ENCODE assay signal across 26 cellular contexts in the genomic region with DNA sequence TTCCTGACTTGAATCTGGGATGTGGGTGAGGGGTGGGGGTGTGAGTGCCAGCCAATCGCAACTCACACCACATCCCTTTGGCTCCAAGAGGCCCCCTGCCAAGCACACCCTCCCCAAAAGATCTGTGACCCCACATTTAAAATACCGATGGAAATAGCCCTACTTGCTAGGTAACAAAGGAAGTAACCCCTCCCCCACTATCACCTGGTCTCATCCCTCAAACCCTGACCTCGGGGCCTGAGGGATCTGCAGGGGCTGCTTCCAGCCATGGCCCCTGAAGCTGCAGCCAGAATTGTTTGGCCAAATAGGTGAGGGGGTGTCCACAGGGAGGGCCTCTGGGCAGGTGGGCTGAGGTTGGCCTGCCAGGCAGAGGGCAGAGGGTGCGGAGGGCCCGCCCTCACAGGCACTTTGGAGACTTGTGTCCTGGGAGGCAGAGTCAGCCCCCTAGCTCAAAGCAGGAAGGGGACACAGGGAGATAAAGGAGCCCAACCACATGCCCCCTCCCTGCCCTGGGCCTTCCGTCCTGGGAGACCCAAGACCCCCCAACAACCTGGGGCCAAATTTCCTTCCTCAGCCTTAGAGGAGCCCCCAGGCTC.
"Had no signal": no experiment of that assay in that cellular context is flagged by ENCODE, and none has a peak within 500 bp of the region (broad histone marks: within the 10 kb centered on the region; RNA-seq: fewer than 3 reads in every experiment).

No MANE protein-coding gene starts in this region.

- H3K27ac ChIP-seq: brain microvascular endothelial cell, coronary artery, right lobe of liver, WERI-Rb-1 had no signal

- H3K4me1 ChIP-seq: right lobe of liver had no signal

- H3K9me3 ChIP-seq: right lobe of liver had no signal

- ATAC-seq: esophagus mucosa, heart left ventricle, left colon, right lobe of liver had no signal

- H3K4me3 ChIP-seq: coronary artery, heart left ventricle, right lobe of liver, tibial nerve had no signal

- H3K4me1 Mint-ChIP-seq: activated naive CD8-positive, alpha-beta T cell treated with anti-CD3 and anti-CD28 coated beads, Interleukin-2, amount 10 ng/mL, durations not matched to agents 7 days and 5 days had no signal

- DNase-seq: activated CD4-positive, alpha-beta memory T cell treated with anti-CD3 and anti-CD28 coated beads for 36 hours; activated CD4-positive, alpha-beta T cell treated with anti-CD3 and anti-CD28 coated beads, Interleukin-2, amount 10 ng/mL, durations not matched to agents 24 days and 14 days; activated CD4-positive, CD25-positive, alpha-beta regulatory T cell treated with anti-CD3 and anti-CD28 coated beads, Interleukin-2, amount 50 U/mL, for 72 hours; activated CD8-positive, alpha-beta memory T cell treated with anti-CD3 and anti-CD28 coated beads, Interleukin-2, amount 50 U/mL, for 4 hours; activated gamma-delta T cell; activated naive CD4-positive, alpha-beta T cell treated with anti-CD3 and anti-CD28 coated beads, Interleukin-2, amount 10 ng/mL, durations not matched to agents 7 days and 5 days; activated naive CD8-positive, alpha-beta T cell treated with anti-CD3 and anti-CD28 coated beads, Interleukin-2, amount 10 ng/mL, durations not matched to agents 7 days and 5 days; activated T-cell treated with anti-CD3 and anti-CD28 coated beads, Interleukin-2, amount 50 U/mL, for 1 hour; brain microvascular endothelial cell; foreskin fibroblast; hypothalamus; left colon; mammary epithelial cell; naive B cell; occipital lobe; stimulated activated CD4-positive, alpha-beta T cell treated with anti-CD3 and anti-CD28 coated beads, Interleukin-2, amount 100 ng/mL, for 48 hours; stimulated activated naive CD4-positive, alpha-beta T cell treated with Interleukin-2 at 50 U/mL for 16 hours; T1000; WERI-Rb-1 had no signal

- H3K36me3 ChIP-seq: right lobe of liver had no signal

- H3K27me3 ChIP-seq: brain microvascular endothelial cell, heart left ventricle, right lobe of liver, tibial nerve had no signal

- H3K27ac Mint-ChIP-seq: activated CD4-positive, alpha-beta memory T cell treated with anti-CD3 and anti-CD28 coated beads for 36 hours; activated CD4-positive, alpha-beta T cell treated with anti-CD3 and anti-CD28 coated beads, Interleukin-2, amount 10 ng/mL, durations not matched to agents 24 days and 14 days; activated naive CD4-positive, alpha-beta T cell treated with anti-CD3 and anti-CD28 coated beads, Interleukin-2, amount 10 ng/mL, durations not matched to agents 7 days and 5 days; activated naive CD8-positive, alpha-beta T cell treated with anti-CD3 and anti-CD28 coated beads, Interleukin-2, amount 10 ng/mL, durations not matched to agents 7 days and 5 days; activated T-helper 1 cell treated with anti-CD3 and anti-CD28 coated beads, Interleukin-12 subunit alpha, Interleukin-12 subunit beta, Interleukin-2, Interleukin-4 antibody, amounts not matched to agents 30 ng/mL and 10 ng/mL and 1 ng/mL, durations not matched to agents 14 hours and 24 hours and 36 hours; T-helper 1 cell treated with Interleukin-12 subunit alpha and Interleukin-12 subunit beta and Interleukin-4 antibody, amounts not matched to agents 30 μg/mL and 1 μg/mL, for 36 hours had no signal

- H3K9me3 Mint-ChIP-seq: activated CD4-positive, alpha-beta memory T cell treated with anti-CD3 and anti-CD28 coated beads for 36 hours; activated CD4-positive, alpha-beta T cell treated with anti-CD3 and anti-CD28 coated beads, Interleukin-2, amount 10 ng/mL, durations not matched to agents 24 days and 14 days; activated naive CD4-positive, alpha-beta T cell treated with anti-CD3 and anti-CD28 coated beads, Interleukin-2, amount 10 ng/mL, durations not matched to agents 7 days and 5 days; activated T-helper 1 cell treated with anti-CD3 and anti-CD28 coated beads, Interleukin-12 subunit alpha, Interleukin-12 subunit beta, Interleukin-2, Interleukin-4 antibody, amounts not matched to agents 30 ng/mL and 10 ng/mL and 1 ng/mL, durations not matched to agents 14 hours and 24 hours and 36 hours; T-helper 1 cell treated with Interleukin-12 subunit alpha and Interleukin-12 subunit beta and Interleukin-4 antibody, amounts not matched to agents 30 μg/mL and 1 μg/mL, for 36 hours had no signal

- H3K4me3 Mint-ChIP-seq: activated CD4-positive, alpha-beta memory T cell treated with anti-CD3 and anti-CD28 coated beads for 36 hours; activated CD4-positive, alpha-beta T cell treated with anti-CD3 and anti-CD28 coated beads, Interleukin-2, amount 10 ng/mL, durations not matched to agents 24 days and 14 days; activated naive CD4-positive, alpha-beta T cell treated with anti-CD3 and anti-CD28 coated beads, Interleukin-2, amount 10 ng/mL, durations not matched to agents 7 days and 5 days; activated naive CD8-positive, alpha-beta T cell treated with anti-CD3 and anti-CD28 coated beads, Interleukin-2, amount 10 ng/mL, durations not matched to agents 7 days and 5 days; activated T-helper 1 cell treated with anti-CD3 and anti-CD28 coated beads, Interleukin-12 subunit alpha, Interleukin-12 subunit beta, Interleukin-2, Interleukin-4 antibody, amounts not matched to agents 30 ng/mL and 10 ng/mL and 1 ng/mL, durations not matched to agents 14 hours and 24 hours and 36 hours; T-helper 1 cell treated with Interleukin-12 subunit alpha and Interleukin-12 subunit beta and Interleukin-4 antibody, amounts not matched to agents 30 μg/mL and 1 μg/mL, for 36 hours had no signal

- H3K36me3 Mint-ChIP-seq: activated CD4-positive, alpha-beta memory T cell treated with anti-CD3 and anti-CD28 coated beads for 36 hours; activated naive CD4-positive, alpha-beta T cell treated with anti-CD3 and anti-CD28 coated beads, Interleukin-2, amount 10 ng/mL, durations not matched to agents 7 days and 5 days had no signal
